ENCODE assay signal across 8 cellular contexts in the genomic region with DNA sequence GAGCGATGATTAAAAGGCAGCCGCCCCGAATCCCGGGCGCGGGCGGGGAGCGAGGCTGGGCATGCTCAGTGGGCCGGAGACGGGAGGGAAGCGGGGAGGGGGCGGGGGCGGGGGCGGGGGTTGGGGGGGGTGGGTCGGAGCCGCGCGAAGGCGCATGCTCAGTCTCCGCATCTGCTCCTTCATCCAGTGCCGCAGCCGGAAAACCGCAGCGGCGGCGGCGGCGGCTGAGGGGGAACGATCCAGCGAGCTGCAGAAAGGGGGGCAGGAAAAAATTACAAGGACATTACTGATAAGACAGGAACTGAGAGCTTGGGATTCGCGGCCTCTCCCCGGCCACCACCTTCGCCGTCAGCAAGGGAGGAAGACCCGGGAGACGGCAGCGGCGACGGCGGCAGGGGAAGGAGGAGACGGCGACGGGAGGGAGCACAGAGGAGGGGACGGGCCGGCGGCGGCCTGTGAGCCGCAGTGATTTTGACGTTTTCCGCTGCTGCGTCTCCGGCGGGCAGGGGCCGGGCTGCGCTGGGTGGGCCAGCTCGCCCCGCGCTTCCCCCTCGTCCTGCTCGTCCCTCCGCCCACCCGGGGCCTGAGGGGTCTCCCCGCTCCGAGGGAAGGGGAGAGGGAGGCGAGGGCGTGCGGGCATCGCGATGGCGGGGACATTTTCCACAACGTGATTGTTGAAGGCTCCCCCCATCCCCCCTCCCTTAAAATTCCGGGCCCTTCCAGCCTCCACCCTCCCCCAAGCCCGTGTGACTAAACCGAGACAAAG. TPM values are rescaled to one million over a fixed set of nuclear protein-coding genes. Genes with fewer than 3 reads are reported as not detected.
DNase-seq lines count a peak whose midpoint lies in the region; ATAC-seq and TF ChIP-seq lines count a peak whose summit lies in the region.

A gene with protein sequence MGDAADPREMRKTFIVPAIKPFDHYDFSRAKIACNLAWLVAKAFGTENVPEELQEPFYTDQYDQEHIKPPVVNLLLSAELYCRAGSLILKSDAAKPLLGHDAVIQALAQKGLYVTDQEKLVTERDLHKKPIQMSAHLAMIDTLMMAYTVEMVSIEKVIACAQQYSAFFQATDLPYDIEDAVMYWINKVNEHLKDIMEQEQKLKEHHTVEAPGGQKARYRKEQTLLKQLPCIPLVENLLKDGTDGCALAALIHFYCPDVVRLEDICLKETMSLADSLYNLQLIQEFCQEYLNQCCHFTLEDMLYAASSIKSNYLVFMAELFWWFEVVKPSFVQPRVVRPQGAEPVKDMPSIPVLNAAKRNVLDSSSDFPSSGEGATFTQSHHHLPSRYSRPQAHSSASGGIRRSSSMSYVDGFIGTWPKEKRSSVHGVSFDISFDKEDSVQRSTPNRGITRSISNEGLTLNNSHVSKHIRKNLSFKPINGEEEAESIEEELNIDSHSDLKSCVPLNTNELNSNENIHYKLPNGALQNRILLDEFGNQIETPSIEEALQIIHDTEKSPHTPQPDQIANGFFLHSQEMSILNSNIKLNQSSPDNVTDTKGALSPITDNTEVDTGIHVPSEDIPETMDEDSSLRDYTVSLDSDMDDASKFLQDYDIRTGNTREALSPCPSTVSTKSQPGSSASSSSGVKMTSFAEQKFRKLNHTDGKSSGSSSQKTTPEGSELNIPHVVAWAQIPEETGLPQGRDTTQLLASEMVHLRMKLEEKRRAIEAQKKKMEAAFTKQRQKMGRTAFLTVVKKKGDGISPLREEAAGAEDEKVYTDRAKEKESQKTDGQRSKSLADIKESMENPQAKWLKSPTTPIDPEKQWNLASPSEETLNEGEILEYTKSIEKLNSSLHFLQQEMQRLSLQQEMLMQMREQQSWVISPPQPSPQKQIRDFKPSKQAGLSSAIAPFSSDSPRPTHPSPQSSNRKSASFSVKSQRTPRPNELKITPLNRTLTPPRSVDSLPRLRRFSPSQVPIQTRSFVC (N-terminal part only) (plus strand): TSS at position 161 of the 766 bp plus-strand sequence. CDS start 935 bp downstream, outside the sequence.

- no peak within 1 kb of the TSS for H3K23ac ChIP-seq in trophoblast cell (ENCODE audit: low read length)

- H3K4me1 ChIP-seq in DND-41 (ENCODE audit: insufficient read depth, low read length) (peaks cover 29% of the 10 kb centered on the region), cardiac muscle cell (ENCODE audit: low read depth) (peaks cover 27% of the 10 kb centered on the region), trophoblast cell (ENCODE audit: control insufficient read depth in 1 of 2, insufficient read depth in 2 of 2, low read length in 2 of 2) (peaks cover 0 to 2% of the 10 kb centered on the region in 2 experiments), tibial nerve (peaks cover 0 to 45% (median 20%) of the 10 kb centered on the region in 4 donors)

- H3K36me3 ChIP-seq in DND-41 (ENCODE audit: insufficient read depth, low read length) (no peaks in the 10 kb centered on the region), cardiac muscle cell (no peaks in the 10 kb centered on the region), trophoblast cell (ENCODE audit: control insufficient read depth in 1 of 2, insufficient read depth in 2 of 2, low read length in 2 of 2) (no peaks in the 10 kb centered on the region), tibial nerve (no peaks in the 10 kb centered on the region)

- peak within 1 kb of the TSS; percentile 88 for H4K91ac ChIP-seq in trophoblast cell (ENCODE audit: low read depth, low read length)

- peaks cover 19% of the 10 kb centered on the region for H3K27me3 ChIP-seq in DND-41 (ENCODE audit: insufficient read depth, low read length, poor library complexity)
- H3K27me3 ChIP-seq in cardiac muscle cell: no peaks in the 10 kb centered on the region
- H3K27me3 ChIP-seq in trophoblast cell (ENCODE audit: insufficient read depth, low read length): no peaks in the 10 kb centered on the region
- H3K27me3 ChIP-seq in tibial nerve: no peaks in the 10 kb centered on the region

- no peaks in the 10 kb centered on the region for H3K9me3 ChIP-seq in DND-41 (ENCODE audit: insufficient read depth, low read length, severe bottlenecking)
- no peaks in the 10 kb centered on the region for H3K9me3 ChIP-seq in cardiac muscle cell (ENCODE audit: low read depth)
- H3K9me3 ChIP-seq in trophoblast cell (ENCODE audit: insufficient read depth, low read depth, low read length): no peaks in the 10 kb centered on the region
- H3K9me3 ChIP-seq in tibial nerve: no peaks in the 10 kb centered on the region

- H2BK12ac ChIP-seq in trophoblast cell (ENCODE audit: low read length): peak within 1 kb of the TSS; percentile 58

- peak within 1 kb of the TSS; percentile 97 for H3K14ac ChIP-seq in trophoblast cell (ENCODE audit: low read length)

- no peaks in the 10 kb centered on the region for H4K20me1 ChIP-seq in DND-41 (ENCODE audit: insufficient read depth, low read length)

- H2AK5ac ChIP-seq in trophoblast cell (ENCODE audit: low read length): peak within 1 kb of the TSS; percentile 94

- peak within 1 kb of the TSS; percentile 98 for H2BK5ac ChIP-seq in trophoblast cell (ENCODE audit: low read depth, low read length, poor library complexity)

- peak; percentile 84 for DNase-seq in DND-41
- peak; percentile 99 for DNase-seq in GOT3 (lab: John Stamatoyannopoulos, UW)
- peak; percentile 74 for DNase-seq in NB4 (ENCODE audit: low read depth)
- peak; percentile 91 for DNase-seq in SW480 (ENCODE audit: low spot score)
- peak; percentile 93 to 96 for DNase-seq in cardiac muscle cell (ENCODE audit: low read depth in 1 of 2, low spot score in 1 of 2)
- peak; percentile 62 to 83 for DNase-seq in trophoblast cell
- peak; percentile 77 to 83 for DNase-seq in tibial nerve (ENCODE audit: low spot score in 2 of 2)

- peak within 1 kb of the TSS; percentile 83 for H3K4me2 ChIP-seq in DND-41 (ENCODE audit: insufficient read depth, low read length)
- H3K4me2 ChIP-seq in trophoblast cell (ENCODE audit: low read length): peak within 1 kb of the TSS; percentile 87

- H3K9ac ChIP-seq in DND-41 (ENCODE audit: low read depth, low read length): peak within 1 kb of the TSS; percentile 64
- H3K9ac ChIP-seq in trophoblast cell (ENCODE audit: low read length): peak within 1 kb of the TSS; percentile 89

- TF ChIP-seq POLR2A in NB4 (IDR thresholded peaks at IDR 0.05; ENCODE audit: extremely low read depth, insufficient read length) (no peak), tibial nerve (IDR thresholded peaks at IDR 0.05) (peak; percentile 72 to 89)

- H2AFZ ChIP-seq in DND-41 (ENCODE audit: low read depth, low read length): peak within 1 kb of the TSS; percentile 94
- H2AFZ ChIP-seq in trophoblast cell (ENCODE audit: insufficient read depth, low read length, poor library complexity): peak within 1 kb of the TSS; percentile 99

- TF ChIP-seq CTCF in DND-41 (IDR thresholded peaks at IDR 0.05; ENCODE audit: borderline replicate concordance, extremely low read depth, low read length, poor library complexity, severe bottlenecking) (no peak), NB4 (IDR thresholded peaks at IDR 0.05; ENCODE audit: low read depth, low read length) (no peak), cardiac muscle cell (IDR thresholded peaks at IDR 0.05; ENCODE audit: low read depth, low read length) (no peak), tibial nerve (IDR thresholded peaks at IDR 0.05) (peak in 2 of 5 experiments; percentile 22 to 30)

- 0% methylated on average over 56 to 70 of the region's 75 CpGs for WGBS in adipose tissue, 3 donors
- no CpG with 5 or more reads among the region's 75 CpGs for WGBS in trophoblast cell (ENCODE audit: extremely low coverage, insufficient coverage, insufficient read length)
- 0 to 1% methylated on average over 38 to 62 of the region's 75 CpGs for WGBS in tibial nerve, 2 donors

- H4K8ac ChIP-seq in trophoblast cell (ENCODE audit: low read depth, low read length): peak within 1 kb of the TSS; percentile 96

- H3K4me3 ChIP-seq in DND-41 (ENCODE audit: low read depth in 1 of 2, low read length in 2 of 2) (peak within 1 kb of the TSS; percentile 59 to 90), NB4 (ENCODE audit: low read depth, low read length) (peak within 1 kb of the TSS; percentile 60), cardiac muscle cell (peak within 1 kb of the TSS; percentile 90), trophoblast cell (ENCODE audit: low read depth, low read length) (peak within 1 kb of the TSS; percentile 83), tibial nerve (peak within 1 kb of the TSS; percentile 83 to 88 (median 86))

- peaks cover 16% of the 10 kb centered on the region for H3K79me1 ChIP-seq in trophoblast cell (ENCODE audit: low read length)

- peak; percentile 82 for ATAC-seq in DND-41 (ENCODE audit: insufficient read depth, low read depth)

- peak within 1 kb of the TSS; percentile 71 for H4K12ac ChIP-seq in trophoblast cell (ENCODE audit: low read depth, low read length)

- peak within 1 kb of the TSS; percentile 99 for H3K18ac ChIP-seq in trophoblast cell (ENCODE audit: low read length)

- H3K4ac ChIP-seq in trophoblast cell (ENCODE audit: low read depth, low read length): peak within 1 kb of the TSS; percentile 99

- H3K79me2 ChIP-seq in DND-41 (ENCODE audit: insufficient read depth, low read length): no peaks in the 10 kb centered on the region
- H3K79me2 ChIP-seq in trophoblast cell (ENCODE audit: control insufficient read depth, insufficient read depth, low read length, poor library complexity): peaks cover 12% of the 10 kb centered on the region

- peak within 1 kb of the TSS; percentile 64 for H3K27ac ChIP-seq in DND-41 (ENCODE audit: low read length)
- peak within 1 kb of the TSS; percentile 91 for H3K27ac ChIP-seq in adipose tissue (ENCODE audit: low read depth, low read length)
- H3K27ac ChIP-seq in cardiac muscle cell: peak within 1 kb of the TSS; percentile 97
- peak within 1 kb of the TSS; percentile 100 for H3K27ac ChIP-seq in trophoblast cell (ENCODE audit: low read depth, low read length)
- peak within 1 kb of the TSS; percentile 94 to 100 (median 98) for H3K27ac ChIP-seq in tibial nerve

- peak within 1 kb of the TSS; percentile 98 for H2BK120ac ChIP-seq in trophoblast cell (ENCODE audit: insufficient read depth, low read length, poor library complexity)

- peak in 1 of 2 donors; percentile 93 for TF ChIP-seq EP300 in tibial nerve (IDR thresholded peaks at IDR 0.05)

RNA-seq across cellular contexts. Expression of the gene that starts here (rescaled TPM):
- polyA plus RNA-seq in adipose tissue (10 to 100 TPM in 2 of 3 donors, 1 to 10 TPM in 1; 2.3 to 12.6 (median 11.7) TPM), cardiac muscle cell (12.6 and 13.6 TPM in 2 replicates)
- total RNA-seq in cardiac muscle cell (16.7 and 22.8 TPM in 2 replicates), tibial nerve (10 to 100 TPM; 27.3 to 38.9 (median 31.6) TPM)
- 61.0 and 62.4 TPM in 2 replicates for polyA plus RNA-seq in trophoblast cell (2013)

Comparison
In these comparisons a context has a peak if more than half of its experiments do, and no peak if none do; other contexts are left out.
1. Peak in every context shown above with its lines: DNase-seq, ATAC-seq, H3K4me3 ChIP-seq and H3K27ac ChIP-seq.